Comparison of ENCODE assay signal across 16 cellular contexts in the genomic region with DNA sequence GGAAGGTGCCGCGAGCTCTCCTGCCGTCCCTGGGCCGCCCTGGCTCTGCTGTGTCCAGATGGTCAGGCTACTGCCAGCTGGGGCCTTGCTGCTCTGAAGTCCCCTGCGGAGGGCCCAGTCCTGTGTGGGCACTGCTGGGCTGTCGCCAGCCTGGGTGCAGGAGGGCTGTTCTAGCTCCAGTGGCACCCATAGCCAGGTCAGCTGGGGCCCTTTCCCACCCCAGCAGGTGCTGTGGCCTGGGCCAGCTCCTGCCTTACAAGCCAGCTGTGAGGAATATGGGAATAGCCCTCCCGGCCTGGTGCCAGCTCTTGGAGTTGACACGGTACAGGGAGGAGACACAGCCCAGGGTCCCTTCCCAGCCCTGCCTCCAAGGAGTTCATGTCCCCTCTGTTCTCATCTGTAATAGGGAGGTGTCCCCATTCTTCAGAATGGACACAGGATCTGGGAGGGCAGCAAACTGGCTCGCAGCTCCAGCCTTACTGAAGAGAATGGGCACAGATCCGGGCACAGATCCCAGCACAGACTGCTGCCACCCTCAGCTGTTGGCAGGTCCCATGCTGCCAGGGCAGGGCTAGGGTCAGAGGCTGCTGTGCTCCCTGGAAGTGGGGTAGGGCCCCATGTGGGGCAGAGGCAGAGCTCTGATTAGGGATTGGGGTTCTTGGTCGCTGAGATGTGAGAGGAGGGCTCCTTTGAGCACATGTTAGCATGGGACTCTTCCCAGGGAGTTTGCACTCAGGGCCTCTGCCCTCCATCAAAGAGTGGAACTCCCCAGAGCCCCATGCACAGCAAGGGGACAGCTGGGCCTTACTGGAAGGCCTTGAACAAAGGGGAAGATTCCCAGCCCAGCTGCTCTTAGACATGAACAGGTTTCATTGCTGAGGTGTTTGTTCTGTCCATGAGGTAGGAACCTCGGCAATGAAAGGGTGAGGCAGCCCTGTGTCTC. TPM values are rescaled to one million over a fixed set of nuclear protein-coding genes. Genes with fewer than 3 reads are reported as not detected.
DNase-seq lines count a peak whose midpoint lies in the region; ATAC-seq and TF ChIP-seq lines count a peak whose summit lies in the region.
"Had no signal": no experiment of that assay in that cellular context is flagged by ENCODE, and none has a peak within 500 bp of the region (broad histone marks: within the 10 kb centered on the region; RNA-seq: fewer than 3 reads in every experiment).

No MANE protein-coding gene starts in this region.

- intact Hi-C loops in adrenal gland (cut with DNase I) = no loop called here

- TF ChIP-seq CTCF in adrenal gland (IDR thresholded peaks at IDR 0.05) = no peak

- H3K27ac ChIP-seq in adrenal gland = peak overlapping the region in 1 of 5 donors; percentile 8
- H3K27ac ChIP-seq in substantia nigra (ENCODE audit: low read depth, low read length, poor library complexity, severe bottlenecking) = peak overlapping the region; percentile 56

- ATAC-seq in left lobe of liver (peak; percentile 60), GM18520 (IDR thresholded peaks at IDR 0.05; ENCODE audit: unreplicated experiment) (no peak), GM21528 (IDR thresholded peaks at IDR 0.05; ENCODE audit: low FRiP score, unreplicated experiment) (no peak), GM21447 (IDR thresholded peaks at IDR 0.05; ENCODE audit: unreplicated experiment) (no peak)
- ATAC-seq: activated CD4-positive, CD25-positive, alpha-beta regulatory T cell treated with anti-CD3 and anti-CD28 coated beads, Interleukin-2, amount 50 U/mL, for 24 hours; activated naive CD8-positive, alpha-beta T cell treated with anti-CD3 and anti-CD28 coated beads, Interleukin-2, amount 50 U/mL, for 24 hours; left colon; Panc1 had no signal

- H3K9me3 ChIP-seq in adrenal gland (replicated peaks in 1 of 3) = no peaks in the 10 kb centered on the region
- H3K9me3 ChIP-seq: esophagus muscularis mucosa, HAP-1 had no signal

- TF ChIP-seq POLR2A in adrenal gland (IDR thresholded peaks at IDR 0.05) = no peak

- 87 to 100% (median 92%) methylated on average over 1 to 12 of the region's 12 CpGs for WGBS in adrenal gland, 4 donors

- no peak overlapping the region for H3K4me3 ChIP-seq in adrenal gland
- H3K4me3 ChIP-seq: esophagus muscularis mucosa, HAP-1 had no signal

- peaks cover 0 to 32% of the 10 kb centered on the region in 2 donors for H3K36me3 ChIP-seq in adrenal gland (replicated peaks in 1 of 2)

- H3K4me1 ChIP-seq in adrenal gland (replicated peaks in 1 of 2) = peaks cover 6 to 19% of the 10 kb centered on the region in 2 donors

- H3K27me3 ChIP-seq in adrenal gland = no peaks in the 10 kb centered on the region
- H3K27me3 ChIP-seq: esophagus muscularis mucosa had no signal

- DNase-seq in DMS 273 (lab: John Stamatoyannopoulos, UW; ENCODE audit: unreplicated experiment) (peak; percentile 66), DMS 273 treated with DMSO at 0.1 percent for 48 hours (lab: John Stamatoyannopoulos, UW) (no peak), adrenal gland (peak in 4 of 7 donors; percentile 9 to 17 (median 12)), left lobe of liver (ENCODE audit: low spot score) (peak; percentile 70), substantia nigra (lab: John Stamatoyannopoulos, UW) (peak in 42 of 49 donors; percentile 25 to 86 (median 67))
- DNase-seq: activated naive CD8-positive, alpha-beta T cell treated with anti-CD3 and anti-CD28 coated beads, Interleukin-2, amount 50 U/mL, for 24 hours; left colon; NCI-H146; small intestine had no signal

RNA-seq across cellular contexts. Expression of a gene that starts 3.7 kb away (rescaled TPM):
- total RNA-seq in adrenal gland (1 to 10 TPM in 5 of 8 donors, under 1 TPM in 2, not detected in 1; 0.36 to 3.7 (median 2.4) TPM), left lobe of liver (4.7 TPM)
- polyA plus RNA-seq in adrenal gland = 1 to 10 TPM; 2.7 to 4.3 (median 3.8) TPM
- total RNA-seq: esophagus muscularis mucosa had no signal

RNA-seq across cellular contexts. Expression of a gene that starts 22.6 kb away (rescaled TPM):
- total RNA-seq in adrenal gland = 10 to 100 TPM; 12.8 to 30.0 (median 22.6) TPM
- polyA plus RNA-seq in adrenal gland = 10 to 100 TPM; 11.3 to 35.3 (median 18.6) TPM
- total RNA-seq in left lobe of liver = 6.8 TPM

RNA-seq across cellular contexts. Expression of a gene that starts 48.3 kb away (rescaled TPM):
- total RNA-seq in adrenal gland = 10 to 100 TPM; 58.2 to 95.5 (median 78.9) TPM
- 10 to 100 TPM; 41.3 to 77.0 (median 54.9) TPM for polyA plus RNA-seq in adrenal gland
- total RNA-seq in left lobe of liver = 25.7 TPM

RNA-seq across cellular contexts. Expression of a gene that starts 59.1 kb away (rescaled TPM):
- total RNA-seq in adrenal gland (1,000 to 10,000 TPM in 1 of 8 donors, 100 to 1,000 TPM in 7; 377 to 1,126 (median 714) TPM), left lobe of liver (81.5 TPM)
- 1,000 to 10,000 TPM in 2 of 3 donors, 10 to 100 TPM in 1; 49.4 to 2,556 (median 2,290) TPM for polyA plus RNA-seq in adrenal gland
